In genomic region chr7:11775401-11775800, GRCh38 we compare ENCODE assay signal across 1 cellular context.
A peak's percentile ranks its signal among the peaks of the same experiment; 100 is the strongest.
TF ChIP-seq lines count a peak whose summit lies in the region.

No MANE protein-coding gene starts in this region.

TF ChIP-seq in HepG2, 621 proteins besides CTCF, POLR2A, EP300 and RAD21 (continued from another document):
- peak; percentile 10; the same call in 1 of the 2 replicates for TF ChIP-seq CEBPB (IDR thresholded peaks at IDR 0.05; ENCODE audit: borderline replicate concordance, low read depth, low read length)
- no peak for TF ChIP-seq SOX13 (IDR thresholded peaks at IDR 0.05)
- TF ChIP-seq SOX13 (CRISPR knock-in tag; conservative IDR thresholded peaks at IDR 0.05 in 1 of 2, IDR thresholded peaks at IDR 0.05 in 1 of 2): no peak
- no peak for TF ChIP-seq FOXC1 (CRISPR knock-in tag; IDR thresholded peaks at IDR 0.05; ENCODE audit: borderline replicate concordance)
- no peak for TF ChIP-seq TARDBP (CRISPR knock-in tag; IDR thresholded peaks at IDR 0.05)
- no peak for TF ChIP-seq KMT2B (CRISPR knock-in tag; IDR thresholded peaks at IDR 0.05)
- no peak for TF ChIP-seq ZNF576 (CRISPR knock-in tag; IDR thresholded peaks at IDR 0.05)
- TF ChIP-seq FLYWCH1 (CRISPR knock-in tag; IDR thresholded peaks at IDR 0.05): no peak
- TF ChIP-seq ASH2L (IDR thresholded peaks at IDR 0.05; ENCODE audit: insufficient read length, low read depth, low read length): no peak
- no peak for TF ChIP-seq CENPX (CRISPR knock-in tag; IDR thresholded peaks at IDR 0.05)
- no peak for TF ChIP-seq EEA1 (CRISPR knock-in tag; IDR thresholded peaks at IDR 0.05; ENCODE audit: borderline replicate concordance)
